ENCODE assay signal across 1 cellular context in the genomic region with DNA sequence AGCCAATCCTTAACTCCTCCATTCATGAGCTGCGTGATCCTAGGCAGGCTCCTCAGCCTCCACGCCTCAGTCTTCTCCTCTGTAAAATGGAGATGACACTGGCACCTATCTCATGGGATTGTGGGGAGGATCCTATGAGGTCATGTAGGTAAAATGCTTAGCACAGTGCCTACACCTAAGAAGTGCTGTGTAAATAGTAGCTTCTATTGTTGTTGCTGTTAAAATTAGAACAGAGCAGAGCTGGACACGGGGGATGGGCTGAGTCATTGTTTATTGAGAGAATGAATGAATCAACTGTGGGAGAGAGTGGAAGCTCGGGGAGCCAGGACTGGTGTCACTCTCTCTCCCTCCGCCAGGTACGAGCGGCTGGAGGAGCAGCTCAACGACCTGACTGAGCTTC.
TF ChIP-seq lines count a peak whose summit lies in the region.

No MANE protein-coding gene starts in this region.

TF ChIP-seq in HCT116, 20 proteins besides CTCF, POLR2A, EP300 and RAD21 (continued from another document):
- TF ChIP-seq, protein P1, sequence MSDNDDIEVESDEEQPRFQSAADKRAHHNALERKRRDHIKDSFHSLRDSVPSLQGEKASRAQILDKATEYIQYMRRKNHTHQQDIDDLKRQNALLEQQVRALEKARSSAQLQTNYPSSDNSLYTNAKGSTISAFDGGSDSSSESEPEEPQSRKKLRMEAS (IDR thresholded peaks at IDR 0.05) = no peak; the same call in none of the 2 replicates
